ENCODE assay signal across 10 cellular contexts in genomic region chr10:29784175-29784773, GRCh38.
DNase-seq lines count a peak whose midpoint lies in the region; ATAC-seq and TF ChIP-seq lines count a peak whose summit lies in the region.
"Had no signal": no experiment of that assay in that cellular context is flagged by ENCODE, and none has a peak within 500 bp of the region (broad histone marks: within the 10 kb centered on the region; RNA-seq: fewer than 3 reads in every experiment).

No MANE protein-coding gene starts in this region.

- no peaks in the 10 kb centered on the region for H3K9me3 ChIP-seq in mesenchymal stem cell (ENCODE audit: control insufficient read depth, low read length)

- no peaks in the 10 kb centered on the region for H3K79me1 ChIP-seq in mesenchymal stem cell (replicated peaks; ENCODE audit: low read length, poor library complexity, severe bottlenecking)

- no peak overlapping the region for H3K4me2 ChIP-seq in mesenchymal stem cell (ENCODE audit: low read length, poor library complexity, severe bottlenecking)

- no peak for TF ChIP-seq CTCF in epithelial cell of esophagus (IDR thresholded peaks at IDR 0.05; ENCODE audit: insufficient read depth, low read depth, low read length, missing control alignments)

- H3K36me3 ChIP-seq in ACC112 (ENCODE audit: insufficient read depth, low read length): peaks cover 7% of the 10 kb centered on the region; the same call in 1 of the 2 replicates
- no peaks in the 10 kb centered on the region for H3K36me3 ChIP-seq in mesenchymal stem cell (ENCODE audit: control insufficient read depth in 1 of 2, insufficient read depth in 2 of 2, low read depth in 1 of 2, low read length in 2 of 2)
- H3K36me3 ChIP-seq: BLaER1 treated with 17β-estradiol and CSF1 and Interleukin-3, amounts not matched to agents 10 nM and 100 nM had no signal

- H3K79me2 ChIP-seq in ACC112 (ENCODE audit: control insufficient read depth, insufficient read depth, low read length, unreplicated experiment): no peaks in the 10 kb centered on the region

- no peak overlapping the region for H2BK12ac ChIP-seq in mesenchymal stem cell (ENCODE audit: low read length in 2 of 2)

- H2BK15ac ChIP-seq in mesenchymal stem cell (ENCODE audit: low read depth, poor library complexity, severe bottlenecking): no peak overlapping the region

- H3K4me1 ChIP-seq in ACC112 (ENCODE audit: control insufficient read depth, insufficient read depth, low read length, unreplicated experiment) (peaks cover 26% of the 10 kb centered on the region), mesenchymal stem cell (ENCODE audit: control insufficient read depth, insufficient read depth, low read depth, low read length) (peaks cover 6% of the 10 kb centered on the region)

- ATAC-seq in GM19455 (IDR thresholded peaks at IDR 0.05; ENCODE audit: unreplicated experiment): no peak
- no peak for ATAC-seq in HG03457 (IDR thresholded peaks at IDR 0.05; ENCODE audit: unreplicated experiment)
- ATAC-seq: effector memory CD8-positive, alpha-beta T cell had no signal

- H3K27me3 ChIP-seq in ACC112 (ENCODE audit: insufficient read depth, low read length) (no peaks in the 10 kb centered on the region), mesenchymal stem cell (ENCODE audit: control insufficient read depth in 1 of 2, insufficient read depth in 1 of 2, low read length in 2 of 2) (no peaks in the 10 kb centered on the region)
- H3K27me3 ChIP-seq: BLaER1 treated with 17β-estradiol and CSF1 and Interleukin-3, amounts not matched to agents 10 nM and 100 nM had no signal

- DNase-seq in NCI-H226 (peak; percentile 86), epithelial cell of esophagus (ENCODE audit: low read depth) (peak; percentile 100), mesenchymal stem cell (peak; percentile 99), MV-4-11 (lab: John Stamatoyannopoulos, UW) (no peak), NCI-H1930 (lab: John Stamatoyannopoulos, UW) (no peak)
- DNase-seq: effector memory CD8-positive, alpha-beta T cell had no signal

- H3K4me3 ChIP-seq in ACC112 (ENCODE audit: low read depth, low read length) (no peak overlapping the region), epithelial cell of esophagus (ENCODE audit: low read length) (no peak overlapping the region), mesenchymal stem cell (ENCODE audit: insufficient read depth in 1 of 2, low read depth in 1 of 2, low read length in 2 of 2) (no peak overlapping the region)
- H3K4me3 ChIP-seq: BLaER1 treated with 17β-estradiol and CSF1 and Interleukin-3, amounts not matched to agents 10 nM and 100 nM had no signal

- H3K23ac ChIP-seq in mesenchymal stem cell (ENCODE audit: low read length in 2 of 2): no peak overlapping the region

- H3K4ac ChIP-seq in mesenchymal stem cell (ENCODE audit: low read depth in 1 of 2, low read length in 2 of 2): no peak overlapping the region

- H2AK5ac ChIP-seq in mesenchymal stem cell (ENCODE audit: low read length, severe bottlenecking): no peak overlapping the region

- peak overlapping the region in 1 of 2 experiments; percentile 18 for H3K18ac ChIP-seq in mesenchymal stem cell (ENCODE audit: low read depth in 1 of 2, low read length in 2 of 2)

- no peak overlapping the region for H4K91ac ChIP-seq in mesenchymal stem cell (ENCODE audit: low read length)

- H2AFZ ChIP-seq in ACC112 (ENCODE audit: low read length, unreplicated experiment) (no peak overlapping the region), mesenchymal stem cell (ENCODE audit: low read depth, low read length) (no peak overlapping the region)

- H4K8ac ChIP-seq in mesenchymal stem cell (ENCODE audit: low read length): no peak overlapping the region

- peak overlapping the region; percentile 79 for H3K9ac ChIP-seq in mesenchymal stem cell (ENCODE audit: low read length)
- H3K9ac ChIP-seq: BLaER1 treated with 17β-estradiol and CSF1 and Interleukin-3, amounts not matched to agents 10 nM and 100 nM had no signal

- H2BK120ac ChIP-seq in mesenchymal stem cell (ENCODE audit: low read depth, low read length): no peak overlapping the region

- 15% methylated on average over 6 of the region's 7 CpGs for WGBS in mesenchymal stem cell

- H3K27ac ChIP-seq in ACC112 (ENCODE audit: low read depth, low read length): peak overlapping the region; percentile 93
- H3K27ac ChIP-seq in mesenchymal stem cell (ENCODE audit: low read length, poor library complexity, severe bottlenecking): peak overlapping the region; percentile 77
- H3K27ac ChIP-seq: BLaER1 treated with 17β-estradiol and CSF1 and Interleukin-3, amounts not matched to agents 10 nM and 100 nM had no signal

- H2BK5ac ChIP-seq in mesenchymal stem cell (ENCODE audit: low read depth, low read length, poor library complexity, severe bottlenecking): no peak overlapping the region

- no peak overlapping the region for H3K14ac ChIP-seq in mesenchymal stem cell (ENCODE audit: low read length in 2 of 2)

Comparison
In these comparisons a context has a peak if more than half of its experiments do, and no peak if none do; other contexts are left out.
1. DNase-seq: peak in NCI-H226 (single experiment), epithelial cell of esophagus (single experiment) and mesenchymal stem cell (single experiment); none in MV-4-11 (single experiment) and NCI-H1930 (0 of 2).